8 cellular contexts compared by ENCODE assay signal in genomic region chrX:10111364-10112148, GRCh38. TPM values are rescaled to one million over a fixed set of nuclear protein-coding genes. Genes with fewer than 3 reads are reported as not detected.
A peak's percentile ranks its signal among the peaks of the same experiment; 100 is the strongest.
DNase-seq lines count a peak whose midpoint lies in the region; ATAC-seq and TF ChIP-seq lines count a peak whose summit lies in the region.

No MANE protein-coding gene starts in this region.

- CTCF ChIA-PET in activated naive CD4-positive, alpha-beta T cell treated with anti-CD3 and anti-CD28 coated beads for 36 hours (lab: Charles Lee), result interaction anchor here (0.6 to 16.2 kb wide), 9 partner anchors 8 to 123 kb away, joined by 3 to 241 read pairs (median 5); no protein-coding TSS in a partner anchor

- H3K27me3 Mint-ChIP-seq in activated naive CD4-positive, alpha-beta T cell treated with anti-CD3 and anti-CD28 coated beads for 36 hours (ENCODE audit: low read depth), result no peaks in the 10 kb centered on the region
- H3K27me3 Mint-ChIP-seq in naive thymus-derived CD8-positive, alpha-beta T cell, result no peaks in the 10 kb centered on the region

- peak overlapping the region; percentile 98 for H3K27ac ChIP-seq in OCI-LY1 (ENCODE audit: low read depth, low read length, poor library complexity, severe bottlenecking)

- no peaks in the 10 kb centered on the region for H3K9me2 ChIP-seq in OCI-LY1 (ENCODE audit: low read depth, low read length)

- H3K4me1 Mint-ChIP-seq in activated naive CD4-positive, alpha-beta T cell treated with anti-CD3 and anti-CD28 coated beads for 36 hours (ENCODE audit: low read depth), result peaks cover 56% of the 10 kb centered on the region
- peaks cover 12 to 78% (median 57%) of the 10 kb centered on the region in 4 donors for H3K4me1 Mint-ChIP-seq in naive thymus-derived CD8-positive, alpha-beta T cell

- H3F3A ChIP-seq in OCI-LY1 (ENCODE audit: insufficient read depth, low read length), result no peaks in the 10 kb centered on the region

- H3K4me3 ChIP-seq in OCI-LY1 (ENCODE audit: low read depth, low read length, poor library complexity, severe bottlenecking), result peak overlapping the region; percentile 53

- H3K36me3 Mint-ChIP-seq in activated naive CD4-positive, alpha-beta T cell treated with anti-CD3 and anti-CD28 coated beads for 36 hours (ENCODE audit: low read depth), result peaks cover 2% of the 10 kb centered on the region
- peaks cover 0 to 6% (median 5%) of the 10 kb centered on the region in 3 donors for H3K36me3 Mint-ChIP-seq in naive thymus-derived CD8-positive, alpha-beta T cell

- no peaks in the 10 kb centered on the region for H3K9me3 ChIP-seq in OCI-LY1 (ENCODE audit: low read length)

- ATAC-seq in GM19351 (IDR thresholded peaks at IDR 0.05; ENCODE audit: unreplicated experiment), result peak; percentile 48
- ATAC-seq in naive thymus-derived CD8-positive, alpha-beta T cell, result peak; percentile 66 to 79

- intact Hi-C loops in activated naive CD4-positive, alpha-beta T cell treated with anti-CD3 and anti-CD28 coated beads for 36 hours (cut with micrococcal nuclease), result loop anchor here (1.0 to 5.0 kb wide), 5 partner anchors 13 to 649 kb away; no protein-coding TSS in a partner anchor

- peak overlapping the region; percentile 64 for H3K9ac ChIP-seq in OCI-LY1 (ENCODE audit: low read length)

- no peak overlapping the region for H2AFZ ChIP-seq in OCI-LY1 (ENCODE audit: low read length)

- no peaks in the 10 kb centered on the region for H3K79me2 ChIP-seq in OCI-LY1 (ENCODE audit: insufficient read depth, low read length)

- no peaks in the 10 kb centered on the region for H4K20me1 ChIP-seq in OCI-LY1 (ENCODE audit: insufficient read depth, low read length)

- POLR2A ChIA-PET in naive thymus-derived CD8-positive, alpha-beta T cell (lab: Charles Lee), result interaction anchor here (1.8 to 6.5 kb wide), 8 partner anchors 8 to 100 kb away, joined by 7 to 88 read pairs (median 12); no protein-coding TSS in a partner anchor

- H3K36me3 ChIP-seq in OCI-LY1 (ENCODE audit: insufficient read depth, low read length), result peaks cover 2% of the 10 kb centered on the region

- H3K9me3 Mint-ChIP-seq in activated naive CD4-positive, alpha-beta T cell treated with anti-CD3 and anti-CD28 coated beads for 36 hours, result no peaks in the 10 kb centered on the region
- H3K9me3 Mint-ChIP-seq in naive thymus-derived CD8-positive, alpha-beta T cell, result no peaks in the 10 kb centered on the region

- DNase-seq in activated naive CD4-positive, alpha-beta T cell treated with anti-CD3 and anti-CD28 coated beads for 36 hours, result peak; percentile 59
- DNase-seq in naive thymus-derived CD8-positive, alpha-beta T cell, result peak; percentile 40 to 85 (median 61)
- DNase-seq in DMS79 (lab: John Stamatoyannopoulos, UW) (no peak), ureter (ENCODE audit: low spot score) (no peak), DMS53 treated with DMSO at 0.1 percent for 48 hours (lab: John Stamatoyannopoulos, UW; ENCODE audit: unreplicated experiment) (no peak), OCI-M2 (lab: John Stamatoyannopoulos, UW; ENCODE audit: unreplicated experiment) (no peak)

- TF ChIP-seq CTCF in OCI-LY1 (IDR thresholded peaks at IDR 0.05; ENCODE audit: low read length), result no peak

- H3K27ac Mint-ChIP-seq in activated naive CD4-positive, alpha-beta T cell treated with anti-CD3 and anti-CD28 coated beads for 36 hours, result peak overlapping the region; percentile 91
- H3K27ac Mint-ChIP-seq in naive thymus-derived CD8-positive, alpha-beta T cell, result peak overlapping the region; percentile 93 to 100 (median 100)

- peak overlapping the region; percentile 64 for H3K4me3 Mint-ChIP-seq in activated naive CD4-positive, alpha-beta T cell treated with anti-CD3 and anti-CD28 coated beads for 36 hours
- peak overlapping the region; percentile 74 to 91 (median 88) for H3K4me3 Mint-ChIP-seq in naive thymus-derived CD8-positive, alpha-beta T cell

- H3K4me2 ChIP-seq in OCI-LY1 (ENCODE audit: low read length), result peak overlapping the region; percentile 66

- peaks cover 78% of the 10 kb centered on the region for H3K4me1 ChIP-seq in OCI-LY1 (ENCODE audit: insufficient read depth, low read length, severe bottlenecking)

- no peaks in the 10 kb centered on the region for H3K27me3 ChIP-seq in OCI-LY1 (ENCODE audit: insufficient read depth, low read length)

RNA-seq across cellular contexts. Expression of gene CLCN4, which starts 45.2 kb away (rescaled TPM):
- not detected for total RNA-seq in activated naive CD4-positive, alpha-beta T cell treated with anti-CD3 and anti-CD28 coated beads for 36 hours
- under 1 TPM; 0.42 to 0.69 TPM for total RNA-seq in naive thymus-derived CD8-positive, alpha-beta T cell
- polyA plus RNA-seq in naive thymus-derived CD8-positive, alpha-beta T cell, result not detected
- 2.2 TPM for total RNA-seq in ureter

Comparison
In these comparisons a context has a peak if more than half of its experiments do, and no peak if none do; other contexts are left out.
1. DNase-seq: peak in activated naive CD4-positive, alpha-beta T cell treated with anti-CD3 and anti-CD28 coated beads for 36 hours (single experiment) and naive thymus-derived CD8-positive, alpha-beta T cell (10 of 10); none in DMS79 (single experiment), ureter (single experiment), DMS53 treated with DMSO at 0.1 percent for 48 hours (single experiment) and OCI-M2 (single experiment).